Comparison of ENCODE assay signal across 17 cellular contexts in genomic region chr13:99721606-99722384, GRCh38.
DNase-seq lines count a peak whose midpoint lies in the region; ATAC-seq, FAIRE-seq and TF ChIP-seq lines count a peak whose summit lies in the region.
"Had no signal": no experiment of that assay in that cellular context is flagged by ENCODE, and none has a peak within 500 bp of the region (broad histone marks: within the 10 kb centered on the region; RNA-seq: fewer than 3 reads in every experiment).

No MANE protein-coding gene starts in this region.

- FAIRE-seq in RCC 7860 (lab: Jason Lieb, UNC) = no peak

- in situ Hi-C loops in HAP-1 (cut with MboI; ENCODE audit: low sequenced_read_pairs) = no loop called here

- H3K9me3 ChIP-seq in HAP-1 = no peaks in the 10 kb centered on the region
- H3K9me3 ChIP-seq: colonic mucosa, tibial artery had no signal

- no peak for TF ChIP-seq CTCF in epithelial cell of proximal tubule (conservative IDR thresholded peaks at IDR 0.05; ENCODE audit: low read depth, low read length)

- H3K4me3 ChIP-seq in epithelial cell of proximal tubule (ENCODE audit: low read depth, low read length) (no peak overlapping the region), HAP-1 (no peak overlapping the region)
- H3K4me3 ChIP-seq: colonic mucosa, tibial artery had no signal

- ATAC-seq in esophagus mucosa = no peak
- ATAC-seq: PC-3 had no signal

- H3K4me1 ChIP-seq in HAP-1 = no peaks in the 10 kb centered on the region
- H3K4me1 ChIP-seq: colonic mucosa, tibial artery had no signal

- H3K36me3 ChIP-seq in HAP-1 (replicated peaks) = no peaks in the 10 kb centered on the region
- H3K36me3 ChIP-seq: colonic mucosa, tibial artery had no signal

- H3K27me3 ChIP-seq in HAP-1 (ENCODE audit: low read depth) = peaks cover 4% of the 10 kb centered on the region; the same call in 1 of the 2 replicates
- H3K27me3 ChIP-seq: colonic mucosa, tibial artery had no signal

- DNase-seq in HT1080 (ENCODE audit: low read depth) (peak; percentile 36), RCC 7860 (ENCODE audit: low spot score) (peak; percentile 25), epithelial cell of proximal tubule (ENCODE audit: low read depth) (peak; percentile 44), pons (ENCODE audit: low spot score) (peak; percentile 39), HAP-1 (ENCODE audit: low spot score in 2 of 2) (no peak), cerebellar cortex (ENCODE audit: low spot score) (no peak), SK-N-DZ (ENCODE audit: low spot score) (no peak)
- DNase-seq: activated CD4-positive, alpha-beta T cell treated with anti-CD3 and anti-CD28 coated beads, Interleukin-2, amount 50 U/mL, for 1 hour; activated T-cell treated with anti-CD3 and anti-CD28 coated beads, Interleukin-2, amount 50 U/mL, for 48 hours; colonic mucosa; DMS53; midbrain; NCI-H1092 treated with DMSO at 0.1 percent for 48 hours; NCI-H226; PC-3; tibial artery had no signal

Comparison
In these comparisons a context has a peak if more than half of its experiments do, and no peak if none do; other contexts are left out.
1. DNase-seq: peak in HT1080 (single experiment), RCC 7860 (single experiment), epithelial cell of proximal tubule (single experiment) and pons (single experiment); none in HAP-1 (0 of 2), cerebellar cortex (single experiment) and SK-N-DZ (single experiment).